24 cellular contexts compared by ENCODE assay signal in genomic region chr12:96858162-96858561, GRCh38.
"Had no signal": no experiment of that assay in that cellular context is flagged by ENCODE, and none has a peak within 500 bp of the region (broad histone marks: within the 10 kb centered on the region; RNA-seq: fewer than 3 reads in every experiment).

No MANE protein-coding gene starts in this region.

- H3K27me3 ChIP-seq: ascending aorta, brain microvascular endothelial cell, dorsolateral prefrontal cortex had no signal

- DNase-seq: activated CD4-positive, alpha-beta memory T cell treated with anti-CD3 and anti-CD28 coated beads for 36 hours; activated CD4-positive, alpha-beta T cell treated with anti-CD3 and anti-CD28 coated beads for 36 hours; activated CD4-positive, CD25-positive, alpha-beta regulatory T cell; activated CD4-positive, CD25-positive, alpha-beta regulatory T cell treated with anti-CD3 and anti-CD28 coated beads, Interleukin-2, amount 50 U/mL, for 72 hours; activated CD8-positive, alpha-beta memory T cell treated with anti-CD3 and anti-CD28 coated beads, Interleukin-2, amount 10 ng/mL, durations not matched to agents 7 days and 5 days; activated CD8-positive, alpha-beta memory T cell treated with anti-CD3 and anti-CD28 coated beads, Interleukin-2, amount 50 U/mL, for 4 hours; activated CD8-positive, alpha-beta T cell treated with anti-CD3 and anti-CD28 coated beads, Interleukin-2, amount 10 ng/mL, durations not matched to agents 7 days and 5 days; activated effector memory CD4-positive, alpha-beta T cell treated with anti-CD3 and anti-CD28 coated beads, Interleukin-2, amount 50 U/mL, for 16 hours; activated naive CD4-positive, alpha-beta T cell treated with anti-CD3 and anti-CD28 coated beads, Interleukin-2, amount 10 ng/mL, durations not matched to agents 7 days and 5 days; activated naive CD8-positive, alpha-beta T cell treated with anti-CD3 and anti-CD28 coated beads, Interleukin-2, amount 10 ng/mL, durations not matched to agents 7 days and 5 days; activated T-cell treated with anti-CD3 and anti-CD28 coated beads, Interleukin-2, amount 50 U/mL, for 1 hour; activated T-cell treated with anti-CD3 and anti-CD28 coated beads, Interleukin-2, amount 50 U/mL, for 48 hours; brain microvascular endothelial cell; dorsolateral prefrontal cortex; effector memory CD4-positive, alpha-beta T cell; endodermal cell; foreskin fibroblast; head of caudate nucleus; hippocampal formation; T1000 had no signal

- H3K36me3 ChIP-seq: ascending aorta, brain microvascular endothelial cell had no signal

- H3K27ac ChIP-seq: ascending aorta, brain microvascular endothelial cell, coronary artery, dorsolateral prefrontal cortex had no signal

- H3K4me3 ChIP-seq: ascending aorta, coronary artery, dorsolateral prefrontal cortex had no signal

- ATAC-seq: activated CD4-positive, alpha-beta T cell treated with anti-CD3 and anti-CD28 coated beads for 36 hours; activated CD8-positive, alpha-beta memory T cell treated with anti-CD3 and anti-CD28 coated beads, Interleukin-2, amount 10 ng/mL, durations not matched to agents 7 days and 5 days; activated CD8-positive, alpha-beta T cell treated with anti-CD3 and anti-CD28 coated beads, Interleukin-2, amount 10 ng/mL, durations not matched to agents 7 days and 5 days; activated naive CD4-positive, alpha-beta T cell treated with anti-CD3 and anti-CD28 coated beads, Interleukin-2, amount 50 U/mL, for 72 hours; esophagus mucosa had no signal

- H3K4me1 ChIP-seq: ascending aorta had no signal

- H3K9me3 ChIP-seq: ascending aorta had no signal
